ENCODE assay signal across 9 cellular contexts in the genomic region with DNA sequence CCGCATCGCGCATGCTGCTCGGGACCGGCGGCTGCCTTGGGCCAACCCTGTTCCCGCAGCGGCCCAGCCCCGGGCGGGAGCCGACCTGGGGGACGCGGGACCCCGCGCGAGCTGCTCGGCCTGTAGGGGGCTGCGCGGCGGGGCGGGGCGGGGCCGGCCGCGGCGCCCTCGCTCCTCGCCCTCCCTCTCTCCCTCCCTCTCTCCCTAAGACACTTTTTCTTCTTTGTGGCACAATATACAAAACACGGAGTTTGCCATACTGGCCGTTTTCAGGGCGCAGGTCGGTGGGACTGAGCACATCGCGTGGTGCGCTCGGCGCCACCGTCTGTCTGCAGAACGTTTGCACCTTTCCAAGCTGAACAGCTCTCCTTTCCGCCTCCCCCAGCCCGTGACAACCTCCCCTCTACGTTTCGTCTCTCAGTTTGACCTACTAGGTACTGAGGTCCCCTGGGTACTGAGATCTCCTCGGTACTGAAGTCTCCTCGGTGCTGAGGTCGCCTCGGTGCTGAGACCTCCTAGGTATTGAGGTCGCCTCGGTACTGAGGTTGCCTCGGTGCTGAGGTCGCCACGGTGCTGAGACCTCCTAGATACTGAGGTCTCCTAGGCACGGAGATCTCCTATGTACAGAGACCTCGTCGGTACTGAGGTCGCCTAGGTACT.
DNase-seq lines count a peak whose midpoint lies in the region; TF ChIP-seq lines count a peak whose summit lies in the region.
"Had no signal": no experiment of that assay in that cellular context is flagged by ENCODE, and none has a peak within 500 bp of the region (broad histone marks: within the 10 kb centered on the region; RNA-seq: fewer than 3 reads in every experiment).

No MANE protein-coding gene starts in this region.

- no peaks in the 10 kb centered on the region for H3K36me3 ChIP-seq in SU-DHL-6 (ENCODE audit: low read length)
- H3K36me3 ChIP-seq in tibial artery, result no peaks in the 10 kb centered on the region
- H3K36me3 ChIP-seq in SJCRH30, result no peaks in the 10 kb centered on the region

- H3F3A ChIP-seq in SU-DHL-6 (ENCODE audit: insufficient read depth), result no peaks in the 10 kb centered on the region

- DNase-seq in activated gamma-delta T cell treated with Interleukin-2 at 50 U/mL for 16 hours (peak; percentile 5), activated gamma-delta T cell (lab: John Stamatoyannopoulos, UW) (no peak), foreskin melanocyte (peak; percentile 1), tibial artery (no peak), DMS114 treated with DMSO at 0.1 percent for 48 hours (lab: John Stamatoyannopoulos, UW; ENCODE audit: unreplicated experiment) (no peak), NCI-H526 treated with DMSO at 0.1 percent for 48 hours (lab: John Stamatoyannopoulos, UW) (no peak), SJCRH30 (no peak)
- DNase-seq: SW 1271 had no signal

- no peak overlapping the region for H2AFZ ChIP-seq in SU-DHL-6 (ENCODE audit: low read depth, low read length, severe bottlenecking)

- H3K4me2 ChIP-seq in SU-DHL-6 (ENCODE audit: low read depth, low read length, poor library complexity, severe bottlenecking), result peak overlapping the region; percentile 53

- no peaks in the 10 kb centered on the region for H3K9me2 ChIP-seq in SU-DHL-6 (replicated peaks; ENCODE audit: insufficient read depth, low read length)

- intact Hi-C loops in tibial artery (cut with DNase I; ENCODE audit: low total_unique reads), result no loop called here

- peak overlapping the region; percentile 40 for H3K9ac ChIP-seq in SU-DHL-6 (ENCODE audit: low read length)

- no peaks in the 10 kb centered on the region for H3K27me3 ChIP-seq in SU-DHL-6 (ENCODE audit: low read length)
- no peaks in the 10 kb centered on the region for H3K27me3 ChIP-seq in tibial artery
- H3K27me3 ChIP-seq in SJCRH30, result no peaks in the 10 kb centered on the region

- H3K4me3 ChIP-seq in SU-DHL-6 (ENCODE audit: insufficient read depth, low read length, poor library complexity, severe bottlenecking), result no peak overlapping the region
- peak overlapping the region; percentile 28 to 49 for H3K4me3 ChIP-seq in tibial artery
- H3K4me3 ChIP-seq in SJCRH30, result no peak overlapping the region

- no peaks in the 10 kb centered on the region for H4K20me1 ChIP-seq in SU-DHL-6 (ENCODE audit: low read depth, low read length)

- H3K27ac ChIP-seq in SU-DHL-6 (ENCODE audit: low read depth, low read length) (no peak overlapping the region), tibial artery (no peak overlapping the region), SJCRH30 (no peak overlapping the region)

- H3K79me2 ChIP-seq in SU-DHL-6 (ENCODE audit: insufficient read depth, low read length), result no peaks in the 10 kb centered on the region

- TF ChIP-seq CTCF in SU-DHL-6 (IDR thresholded peaks at IDR 0.05; ENCODE audit: insufficient read depth, low read length, poor library complexity, severe bottlenecking) (no peak), tibial artery (IDR thresholded peaks at IDR 0.05) (no peak)

- H3K9me3 ChIP-seq in SU-DHL-6 (ENCODE audit: insufficient read depth, low read length), result no peaks in the 10 kb centered on the region
- no peaks in the 10 kb centered on the region for H3K9me3 ChIP-seq in tibial artery
- H3K9me3 ChIP-seq in SJCRH30 (replicated peaks), result no peaks in the 10 kb centered on the region

- H3K4me1 ChIP-seq in tibial artery (no peaks in the 10 kb centered on the region), SJCRH30 (no peaks in the 10 kb centered on the region)

Comparison
In these comparisons a context has a peak if more than half of its experiments do, and no peak if none do; other contexts are left out.
1. DNase-seq: peak in activated gamma-delta T cell treated with Interleukin-2 at 50 U/mL for 16 hours (single experiment) and foreskin melanocyte (single experiment); none in activated gamma-delta T cell (single experiment), tibial artery (0 of 2), DMS114 treated with DMSO at 0.1 percent for 48 hours (single experiment), NCI-H526 treated with DMSO at 0.1 percent for 48 hours (single experiment) and SJCRH30 (0 of 2).
2. H3K4me3 ChIP-seq: peak in tibial artery (2 of 2); none in SU-DHL-6 (single experiment) and SJCRH30 (single experiment).